In the genomic region with DNA sequence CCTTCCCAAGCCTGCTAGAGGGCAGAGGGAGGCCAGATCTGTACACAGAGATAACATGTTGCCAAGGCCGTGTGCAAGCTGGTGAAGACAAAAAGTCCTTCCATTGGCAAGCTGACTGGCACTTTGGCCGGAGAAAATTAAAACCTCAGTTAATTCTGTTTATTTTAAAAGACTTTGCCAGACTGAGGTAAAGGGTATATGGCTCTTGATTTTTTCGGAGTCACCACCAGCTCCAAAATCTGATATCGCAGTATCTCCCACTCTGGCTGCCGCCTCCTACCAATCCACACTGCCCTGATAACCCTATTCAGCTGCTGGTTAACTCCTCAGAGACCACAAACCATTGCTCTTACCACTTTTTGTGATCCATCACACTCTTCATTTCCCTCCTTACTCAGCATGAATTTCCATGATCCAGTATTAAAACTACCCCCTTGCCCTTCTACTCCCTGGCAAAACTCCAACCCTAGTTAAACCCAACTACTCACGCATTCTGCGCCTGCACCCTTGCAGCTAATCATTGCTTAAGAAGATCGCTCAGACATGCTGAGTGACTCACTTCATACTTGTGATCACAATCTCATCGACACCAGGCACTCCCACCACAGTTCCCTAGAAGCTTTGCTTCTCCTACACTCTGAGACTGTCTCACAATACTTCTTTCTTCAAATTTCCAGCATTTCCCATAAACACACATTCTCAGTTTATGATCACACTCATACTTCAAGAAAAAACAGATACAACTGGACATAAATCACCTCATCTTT, we compare ENCODE assay signal across 8 cellular contexts. TPM values are rescaled to one million over a fixed set of nuclear protein-coding genes. Genes with fewer than 3 reads are reported as not detected.
DNase-seq lines count a peak whose midpoint lies in the region; ATAC-seq and TF ChIP-seq lines count a peak whose summit lies in the region.

No MANE protein-coding gene starts in this region.

- H3K36me3 Mint-ChIP-seq in activated T-cell treated with anti-CD3 and anti-CD28 coated beads, Interleukin-2, amount 50 U/mL, for 24 hours (ENCODE audit: low read depth): peaks cover 9% of the 10 kb centered on the region

- TF ChIP-seq EP300 in gastroesophageal sphincter (IDR thresholded peaks at IDR 0.05): no peak

- H3K9me3 ChIP-seq in gastroesophageal sphincter: no peaks in the 10 kb centered on the region

- no peaks in the 10 kb centered on the region for H3K27me3 ChIP-seq in gastroesophageal sphincter

- TF ChIP-seq CTCF in gastroesophageal sphincter (IDR thresholded peaks at IDR 0.05): no peak

- peaks cover 39% of the 10 kb centered on the region for H3K4me1 Mint-ChIP-seq in activated T-cell treated with anti-CD3 and anti-CD28 coated beads, Interleukin-2, amount 50 U/mL, for 24 hours (ENCODE audit: low read depth)

- DNase-seq in Caki2 (ENCODE audit: low read depth) (peak; percentile 94), MV-4-11 (lab: John Stamatoyannopoulos, UW) (peak; percentile 83), pons (ENCODE audit: low spot score) (peak; percentile 73), NCI-H1105 (lab: John Stamatoyannopoulos, UW) (no peak)
- no peak for DNase-seq in activated T-cell treated with anti-CD3 and anti-CD28 coated beads, Interleukin-2, amount 50 U/mL, for 24 hours

- H3K27me3 Mint-ChIP-seq in activated T-cell treated with anti-CD3 and anti-CD28 coated beads, Interleukin-2, amount 50 U/mL, for 24 hours: no peaks in the 10 kb centered on the region

- H3K36me3 ChIP-seq in gastroesophageal sphincter: peaks cover 0 to 12% of the 10 kb centered on the region in 2 donors

- TF ChIP-seq POLR2A in gastroesophageal sphincter (IDR thresholded peaks at IDR 0.05): no peak

- H3K27ac ChIP-seq in gastroesophageal sphincter: peak overlapping the region; percentile 74 to 83 (median 80)

- in situ Hi-C loops in Caki2 (cut with HindIII; ENCODE audit: low pct_unique_long_range_greater_than_20kb, low sequenced_read_pairs): no loop called here

- WGBS in gastroesophageal sphincter (ENCODE audit: low coverage in 1 of 2), 2 donors: 12 to 61% methylated on average over 8 to 9 of the region's 9 CpGs

- H3K9me3 Mint-ChIP-seq in activated T-cell treated with anti-CD3 and anti-CD28 coated beads, Interleukin-2, amount 50 U/mL, for 24 hours: no peaks in the 10 kb centered on the region

- peak overlapping the region; percentile 37 for H3K4me3 Mint-ChIP-seq in activated T-cell treated with anti-CD3 and anti-CD28 coated beads, Interleukin-2, amount 50 U/mL, for 24 hours

- peak overlapping the region; percentile 76 for H3K27ac Mint-ChIP-seq in activated T-cell treated with anti-CD3 and anti-CD28 coated beads, Interleukin-2, amount 50 U/mL, for 24 hours

- no peak overlapping the region for H3K4me3 ChIP-seq in gastroesophageal sphincter

- peaks cover 3 to 47% (median 9%) of the 10 kb centered on the region in 3 donors for H3K4me1 ChIP-seq in gastroesophageal sphincter

- peak; percentile 79 for ATAC-seq in gastroesophageal sphincter
- ATAC-seq in HG03045 (IDR thresholded peaks at IDR 0.05; ENCODE audit: unreplicated experiment): no peak
- no peak for ATAC-seq in GM18519 (IDR thresholded peaks at IDR 0.05; ENCODE audit: low FRiP score, unreplicated experiment)

RNA-seq across cellular contexts. Expression of gene PPP1R15B, which starts 5.8 kb away (rescaled TPM):
- 22.6 and 26.1 TPM in 2 replicates for total RNA-seq in Caki2 (2014; rRNA removed; shearing (Covaris generic); ENCODE audit: low replicate concordance)
- 10 to 100 TPM; 44.4 to 53.2 (median 50.9) TPM for total RNA-seq in gastroesophageal sphincter

RNA-seq across cellular contexts. Expression of gene PLEKHA6, which starts 57.7 kb away (rescaled TPM):
- total RNA-seq in Caki2 (2014; rRNA removed; shearing (Covaris generic); ENCODE audit: low replicate concordance): 20.8 and 36.3 TPM in 2 replicates
- total RNA-seq in gastroesophageal sphincter: 10 to 100 TPM in 2 of 4 donors, 1 to 10 TPM in 2; 8.7 to 17.8 (median 11.4) TPM

Comparison
In these comparisons a context has a peak if more than half of its experiments do, and no peak if none do; other contexts are left out.
1. DNase-seq: peak in Caki2 (single experiment), MV-4-11 (single experiment) and pons (single experiment); none in activated T-cell treated with anti-CD3 and anti-CD28 coated beads, Interleukin-2, amount 50 U/mL, for 24 hours (single experiment) and NCI-H1105 (single experiment).